Comparison of ENCODE assay signal across 9 cellular contexts in the genomic region with DNA sequence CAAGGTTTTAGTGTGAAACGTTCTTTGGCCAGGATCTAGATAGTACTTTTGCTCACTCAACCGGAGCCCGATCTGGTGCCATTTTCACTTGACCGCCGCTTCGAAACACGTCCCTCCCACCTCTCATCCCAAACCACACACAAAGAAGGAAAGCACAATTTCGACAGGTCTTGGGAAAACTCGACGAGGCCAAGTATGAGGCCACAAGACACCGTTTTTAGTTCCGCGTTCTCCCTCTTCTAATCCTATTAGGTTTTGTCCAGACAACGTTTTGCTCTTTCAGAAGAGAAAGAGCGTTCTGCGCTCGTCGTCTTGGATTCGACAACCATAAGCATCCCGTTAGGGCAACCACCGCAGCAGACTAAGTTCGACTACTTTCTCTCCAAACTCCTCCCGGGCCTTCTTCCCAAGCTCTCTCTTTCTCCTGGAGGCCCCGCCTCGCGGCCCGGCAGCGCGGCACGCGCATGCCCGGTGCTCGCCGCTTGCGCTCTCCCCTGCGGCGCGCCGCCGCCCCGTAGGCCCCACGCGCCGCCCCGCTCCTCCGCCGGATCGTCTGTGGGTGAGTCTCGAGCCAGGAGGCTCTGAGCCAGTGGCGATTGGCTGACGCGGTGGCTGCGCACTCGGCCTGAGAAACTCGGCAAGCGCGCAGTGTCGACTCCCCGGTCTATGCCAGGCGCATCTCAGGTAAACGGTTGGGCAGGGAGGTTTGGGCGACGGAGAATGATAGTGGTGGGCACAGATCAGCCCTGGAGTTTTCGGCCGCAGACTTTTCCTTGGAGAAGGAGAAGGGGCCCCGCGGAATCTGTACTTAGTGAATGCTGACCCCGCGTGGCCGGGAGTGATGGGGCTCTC. TPM values are rescaled to one million over a fixed set of nuclear protein-coding genes. Genes with fewer than 3 reads are reported as not detected.
DNase-seq lines count a peak whose midpoint lies in the region; ATAC-seq and TF ChIP-seq lines count a peak whose summit lies in the region.
"Had no signal": no experiment of that assay in that cellular context is flagged by ENCODE, and none has a peak within 500 bp of the region (broad histone marks: within the 10 kb centered on the region; RNA-seq: fewer than 3 reads in every experiment).

TSS of gene MIPOL1 (plus strand) at position 517 of the 852 bp plus-strand sequence. CDS start 49,952 bp downstream, outside the sequence.

- H3K9me3 Mint-ChIP-seq in activated T-helper 17 cell treated with anti-CD3 and anti-CD28 coated beads, Interleukin-2, amount 50 U/mL, for 72 hours = no peaks in the 10 kb centered on the region
- peaks cover 4 to 7% of the 10 kb centered on the region in 2 donors for H3K9me3 Mint-ChIP-seq in natural killer cell

- peaks cover 17% of the 10 kb centered on the region for H3K27me3 Mint-ChIP-seq in activated T-helper 17 cell treated with anti-CD3 and anti-CD28 coated beads, Interleukin-2, amount 50 U/mL, for 72 hours
- H3K27me3 Mint-ChIP-seq in natural killer cell (ENCODE audit: low read depth in 2 of 2) = peaks cover 0 to 15% of the 10 kb centered on the region in 2 donors

- ATAC-seq in activated CD4-positive, CD25-positive, alpha-beta regulatory T cell treated with anti-CD3 and anti-CD28 coated beads, Interleukin-2, amount 50 U/mL, for 24 hours = peak; percentile 48 to 65
- peak; percentile 86 for ATAC-seq in activated T-helper 17 cell treated with anti-CD3 and anti-CD28 coated beads, Interleukin-2, amount 50 U/mL, for 72 hours (replicated peaks)
- no peak for ATAC-seq in natural killer cell

- H3K36me3 Mint-ChIP-seq in activated T-helper 17 cell treated with anti-CD3 and anti-CD28 coated beads, Interleukin-2, amount 50 U/mL, for 72 hours (ENCODE audit: low read depth) = no peaks in the 10 kb centered on the region
- H3K36me3 Mint-ChIP-seq in natural killer cell = no peaks in the 10 kb centered on the region

- no peaks in the 10 kb centered on the region for H3K4me1 Mint-ChIP-seq in activated T-helper 17 cell treated with anti-CD3 and anti-CD28 coated beads, Interleukin-2, amount 50 U/mL, for 72 hours
- H3K4me1 Mint-ChIP-seq in natural killer cell = no peaks in the 10 kb centered on the region

- TF ChIP-seq CTCF in natural killer cell (IDR thresholded peaks at IDR 0.05) = no peak
- TF ChIP-seq CTCF in thyroid gland (IDR thresholded peaks at IDR 0.05) = peak in 3 of 6 experiments; percentile 32 to 43 (median 42)

- no peak for DNase-seq in activated CD4-positive, CD25-positive, alpha-beta regulatory T cell treated with anti-CD3 and anti-CD28 coated beads, Interleukin-2, amount 50 U/mL, for 72 hours
- peak; percentile 12 for DNase-seq in NCI-H226
- peak; percentile 9 for DNase-seq in germinal center (ENCODE audit: low spot score)
- DNase-seq in natural killer cell = no peak
- DNase-seq in thyroid gland = peak; percentile 85 to 88
- DNase-seq in activated gamma-delta T cell treated with Interleukin-2 at 50 U/mL for 16 hours = no peak

- H3K27ac Mint-ChIP-seq in activated T-helper 17 cell treated with anti-CD3 and anti-CD28 coated beads, Interleukin-2, amount 50 U/mL, for 72 hours = no peak within 1 kb of the TSS
- H3K27ac Mint-ChIP-seq in natural killer cell = no peak within 1 kb of the TSS

- intact Hi-C loops in natural killer cell (cut with micrococcal nuclease) (no loop called here), thyroid gland (cut with DNase I) (no loop called here)

- TF ChIP-seq POLR2A in thyroid gland (IDR thresholded peaks at IDR 0.05) = peak in 1 of 2 donors; percentile 75

- H3K27ac ChIP-seq in thyroid gland = peak within 1 kb of the TSS; percentile 83 to 93 (median 92)
- H3K27ac ChIP-seq: BLaER1 had no signal

- peak within 1 kb of the TSS; percentile 31 to 43 (median 33) for H3K4me3 ChIP-seq in thyroid gland (replicated peaks in 1 of 3)
- H3K4me3 ChIP-seq: BLaER1 had no signal

- H3K36me3 ChIP-seq in thyroid gland = no peaks in the 10 kb centered on the region
- H3K36me3 ChIP-seq: BLaER1 had no signal

- peak within 1 kb of the TSS; percentile 75 for H3K4me3 Mint-ChIP-seq in activated T-helper 17 cell treated with anti-CD3 and anti-CD28 coated beads, Interleukin-2, amount 50 U/mL, for 72 hours
- H3K4me3 Mint-ChIP-seq in natural killer cell = peak within 1 kb of the TSS; percentile 52

- no peaks in the 10 kb centered on the region for H3K9me3 ChIP-seq in thyroid gland

- H3K4me1 ChIP-seq in thyroid gland = peaks cover 0 to 5% of the 10 kb centered on the region in 2 donors
- H3K4me1 ChIP-seq: BLaER1 had no signal

- H3K27me3 ChIP-seq in thyroid gland = no peaks in the 10 kb centered on the region
- H3K27me3 ChIP-seq: BLaER1 had no signal

- WGBS in thyroid gland, 2 donors = 1 to 3% methylated on average over 44 to 59 of the region's 70 CpGs

RNA-seq across cellular contexts. Expression of gene MIPOL1, which starts in this region (rescaled TPM):
- 1 to 10 TPM in 1 of 2 donors, under 1 TPM in 1; 0.67 to 1.5 TPM for total RNA-seq in activated T-helper 17 cell treated with anti-CD3 and anti-CD28 coated beads, Interleukin-2, amount 50 U/mL, for 72 hours
- total RNA-seq in natural killer cell = not detected
- 10 to 100 TPM; 17.0 to 43.4 (median 30.2) TPM for total RNA-seq in thyroid gland

Comparison
In these comparisons a context has a peak if more than half of its experiments do, and no peak if none do; other contexts are left out.
1. RNA of gene MIPOL1 (total RNA-seq): 17.0 to 43.4 TPM in thyroid gland; 0.67 to 1.5 TPM in activated T-helper 17 cell treated with anti-CD3 and anti-CD28 coated beads, Interleukin-2, amount 50 U/mL, for 72 hours and not detected in natural killer cell; every median in the first group is over 4 times any median in the second.
2. ATAC-seq: peak in activated CD4-positive, CD25-positive, alpha-beta regulatory T cell treated with anti-CD3 and anti-CD28 coated beads, Interleukin-2, amount 50 U/mL, for 24 hours (2 of 2) and activated T-helper 17 cell treated with anti-CD3 and anti-CD28 coated beads, Interleukin-2, amount 50 U/mL, for 72 hours (single experiment); none in natural killer cell (0 of 3).
3. DNase-seq: peak in NCI-H226 (single experiment), germinal center (single experiment) and thyroid gland (2 of 2); none in activated CD4-positive, CD25-positive, alpha-beta regulatory T cell treated with anti-CD3 and anti-CD28 coated beads, Interleukin-2, amount 50 U/mL, for 72 hours (single experiment), natural killer cell (single experiment) and activated gamma-delta T cell treated with Interleukin-2 at 50 U/mL for 16 hours (single experiment).